In genomic region chr6:150715132-150715531, GRCh38 we compare ENCODE assay signal across 5 cellular contexts.
"Had no signal": no experiment of that assay in that cellular context is flagged by ENCODE, and none has a peak within 500 bp of the region (broad histone marks: within the 10 kb centered on the region; RNA-seq: fewer than 3 reads in every experiment).

No MANE protein-coding gene starts in this region.

- H3K9me3 Mint-ChIP-seq: GM23338, H9 had no signal

- ATAC-seq: GM23338, K562 had no signal

- DNase-seq: H9, HCEC 1CT, IMR-90 had no signal

- H3K27ac Mint-ChIP-seq: GM23338, H9 had no signal

- H3K4me3 Mint-ChIP-seq: GM23338, H9 had no signal

- H3K4me3 ChIP-seq: GM23338, K562 had no signal
